Comparison of ENCODE assay signal across 28 cellular contexts in genomic region chr6:53598584-53598983, GRCh38. TPM values are rescaled to one million over a fixed set of nuclear protein-coding genes. Genes with fewer than 3 reads are reported as not detected.
DNase-seq lines count a peak whose midpoint lies in the region; ATAC-seq, FAIRE-seq and TF ChIP-seq lines count a peak whose summit lies in the region.
"Had no signal": no experiment of that assay in that cellular context is flagged by ENCODE, and none has a peak within 500 bp of the region (broad histone marks: within the 10 kb centered on the region; RNA-seq: fewer than 3 reads in every experiment).

No MANE protein-coding gene starts in this region.

- no peaks in the 10 kb centered on the region for H3K9me3 ChIP-seq in left lung
- H3K9me3 ChIP-seq: ascending aorta, neutrophil had no signal

- H3K27me3 ChIP-seq in bronchial epithelial cell (ENCODE audit: control insufficient read depth, insufficient read depth, low read length): no peaks in the 10 kb centered on the region
- no peaks in the 10 kb centered on the region for H3K27me3 ChIP-seq in left lung
- H3K27me3 ChIP-seq: ascending aorta, neutrophil had no signal

- H3K4me1 ChIP-seq in urinary bladder (ENCODE audit: insufficient read depth) (peaks cover 2% of the 10 kb centered on the region), left lung (peaks cover 2 to 4% of the 10 kb centered on the region in 2 donors)
- H3K4me1 ChIP-seq: ascending aorta had no signal

- H3K4me3 Mint-ChIP-seq in mesothelial cell of epicardium: no peak overlapping the region
- H3K4me3 Mint-ChIP-seq: activated CD8-positive, alpha-beta T cell treated with anti-CD3 and anti-CD28 coated beads, Interleukin-2, amount 10 ng/mL, durations not matched to agents 7 days and 5 days; activated naive CD8-positive, alpha-beta T cell; CD4-positive, alpha-beta T cell; central memory CD8-positive, alpha-beta T cell had no signal

- WGBS in urinary bladder: 31% methylated on average over 3 of the region's 3 CpGs

- ATAC-seq in left lung (no peak), HG02610 (IDR thresholded peaks at IDR 0.05; ENCODE audit: unreplicated experiment) (no peak)
- ATAC-seq: activated CD4-positive, CD25-positive, alpha-beta regulatory T cell treated with anti-CD3 and anti-CD28 coated beads, Interleukin-2, amount 50 U/mL, for 24 hours; activated CD8-positive, alpha-beta T cell treated with anti-CD3 and anti-CD28 coated beads, Interleukin-2, amount 10 ng/mL, durations not matched to agents 7 days and 5 days; GM12878; stimulated activated naive CD8-positive, alpha-beta T cell treated with anti-CD3 and anti-CD28 coated beads, Interleukin-15, Interleukin-2, amounts not matched to agents 100 U/mL and 50 U/mL, for 24 hours had no signal

- no peak overlapping the region for H3K4me3 ChIP-seq in bronchial epithelial cell (ENCODE audit: low read depth, low read length)
- H3K4me3 ChIP-seq in urinary bladder (ENCODE audit: low read depth, low read length): no peak overlapping the region
- no peak overlapping the region for H3K4me3 ChIP-seq in left lung
- H3K4me3 ChIP-seq: ascending aorta, GM12878, lung had no signal

- FAIRE-seq in bronchial epithelial cell (lab: Jason Lieb, UNC): no peak
- FAIRE-seq: endometrium, GM12878, kidney had no signal

- intact Hi-C loops in left lung (cut with DNase I): no loop called here

- H3K27ac ChIP-seq in urinary bladder (ENCODE audit: low read depth) (peak overlapping the region; percentile 33), left lung (no peak overlapping the region)
- H3K27ac ChIP-seq: ascending aorta, neutrophil had no signal

- peak overlapping the region; percentile 47 for H3K27ac Mint-ChIP-seq in mesothelial cell of epicardium
- H3K27ac Mint-ChIP-seq: activated CD8-positive, alpha-beta T cell treated with anti-CD3 and anti-CD28 coated beads, Interleukin-2, amount 10 ng/mL, durations not matched to agents 7 days and 5 days; activated naive CD8-positive, alpha-beta T cell; CD4-positive, alpha-beta T cell; progenitor cell of endocrine pancreas had no signal

- peaks cover 15% of the 10 kb centered on the region for H3K4me1 Mint-ChIP-seq in mesothelial cell of epicardium

- no peak for TF ChIP-seq CTCF in bronchial epithelial cell (IDR thresholded peaks at IDR 0.05; ENCODE audit: insufficient read depth, low read length, severe bottlenecking)
- no peak for TF ChIP-seq CTCF in mesothelial cell of epicardium (IDR thresholded peaks at IDR 0.05; ENCODE audit: unreplicated experiment)
- no peak for TF ChIP-seq CTCF in left lung (IDR thresholded peaks at IDR 0.05)

- H3K9me3 Mint-ChIP-seq in mesothelial cell of epicardium: peaks cover 9% of the 10 kb centered on the region
- H3K9me3 Mint-ChIP-seq: CD4-positive, alpha-beta T cell; central memory CD8-positive, alpha-beta T cell had no signal

- H3K27me3 Mint-ChIP-seq in mesothelial cell of epicardium (ENCODE audit: low read depth): no peaks in the 10 kb centered on the region
- H3K27me3 Mint-ChIP-seq: activated naive CD8-positive, alpha-beta T cell; CD4-positive, alpha-beta T cell; central memory CD8-positive, alpha-beta T cell; progenitor cell of endocrine pancreas had no signal

- DNase-seq in NCI-H82 (lab: John Stamatoyannopoulos, UW): peak; percentile 19
- no peak for DNase-seq in NCI-H82 treated with DMSO at 0.1 percent for 48 hours (lab: John Stamatoyannopoulos, UW; ENCODE audit: unreplicated experiment)
- DNase-seq in bronchial epithelial cell (ENCODE audit: low read depth): peak; percentile 32
- DNase-seq in mesothelial cell of epicardium (ENCODE audit: low spot score in 2 of 2, unreplicated experiment in 2 of 2): no peak
- no peak for DNase-seq in left lung
- no peak for DNase-seq in activated CD4-positive, alpha-beta T cell treated with anti-CD3 and anti-CD28 coated beads for 1 hour
- DNase-seq: activated CD8-positive, alpha-beta T cell treated with anti-CD3 and anti-CD28 coated beads, Interleukin-2, amount 10 ng/mL, durations not matched to agents 7 days and 5 days; activated effector memory CD4-positive, alpha-beta T cell treated with Interleukin-2 at 50 U/mL for 16 hours; CD4-positive, alpha-beta T cell; EL; kidney; NCI-H1092; NCI-H2029; NCI-H2227 treated with DMSO at 0.1 percent for 48 hours; NCI-H748 treated with DMSO at 0.1 percent for 48 hours; RPMI8226; stimulated activated naive CD8-positive, alpha-beta T cell treated with anti-CD3 and anti-CD28 coated beads, Interleukin-15, Interleukin-2, amounts not matched to agents 100 U/mL and 50 U/mL, for 24 hours had no signal

- H3K36me3 ChIP-seq in bronchial epithelial cell (ENCODE audit: control insufficient read depth, insufficient read depth, low read length): no peaks in the 10 kb centered on the region
- no peaks in the 10 kb centered on the region for H3K36me3 ChIP-seq in urinary bladder (ENCODE audit: insufficient read depth)
- no peaks in the 10 kb centered on the region for H3K36me3 ChIP-seq in left lung
- H3K36me3 ChIP-seq: ascending aorta, neutrophil had no signal

- H3K36me3 Mint-ChIP-seq in mesothelial cell of epicardium: peaks cover 3% of the 10 kb centered on the region

RNA-seq across cellular contexts. Expression of gene GCLC, which starts 53.7 kb away (rescaled TPM):
- 74.8 and 90.9 TPM in 2 replicates for total RNA-seq in bronchial epithelial cell
- 18.7 to 27.5 TPM (median 23.5 TPM) in 3 replicates for total RNA-seq in mesothelial cell of epicardium
- 98.8 TPM for total RNA-seq in urinary bladder
- 34.1 TPM for polyA plus RNA-seq in urinary bladder
- 10 to 100 TPM; 20.8 to 23.2 TPM for total RNA-seq in left lung

Comparison
In these comparisons a context has a peak if more than half of its experiments do, and no peak if none do; other contexts are left out.
1. DNase-seq: peak in NCI-H82 (single experiment) and bronchial epithelial cell (single experiment); none in NCI-H82 treated with DMSO at 0.1 percent for 48 hours (single experiment), mesothelial cell of epicardium (0 of 2), left lung (0 of 2) and activated CD4-positive, alpha-beta T cell treated with anti-CD3 and anti-CD28 coated beads for 1 hour (single experiment).